1 cellular context compared by ENCODE assay signal in genomic region chr19:6060600-6061391, GRCh38.
TF ChIP-seq lines count a peak whose summit lies in the region.

No MANE protein-coding gene starts in this region.

TF ChIP-seq in K562, 482 proteins besides CTCF, POLR2A, EP300 and RAD21 (continued from another document):
- TF ChIP-seq ZHX1 (conservative IDR thresholded peaks at IDR 0.05; ENCODE audit: low read length) = no peak
- no peak for TF ChIP-seq ZNF277 (CRISPR knock-in tag; IDR thresholded peaks at IDR 0.05; ENCODE audit: borderline replicate concordance)
- no peak for TF ChIP-seq MCM3 (IDR thresholded peaks at IDR 0.05)
- no peak for TF ChIP-seq ZBTB49 (CRISPR knock-in tag; IDR thresholded peaks at IDR 0.05; ENCODE audit: borderline replicate concordance)
- TF ChIP-seq ARHGAP35 (IDR thresholded peaks at IDR 0.05; ENCODE audit: partially characterized antibody) = no peak
- no peak for TF ChIP-seq SRSF1 (IDR thresholded peaks at IDR 0.05; ENCODE audit: low read depth, low read length)
- TF ChIP-seq HSF4 (CRISPR knock-in tag; IDR thresholded peaks at IDR 0.05; ENCODE audit: borderline replicate concordance) = no peak
- TF ChIP-seq C11orf30 (IDR thresholded peaks at IDR 0.05; ENCODE audit: low read depth) = peak; percentile 77
- TF ChIP-seq CHD1 (IDR thresholded peaks at IDR 0.05; ENCODE audit: low read length) = no peak
- TF ChIP-seq E4F1 (CRISPR knock-in tag; IDR thresholded peaks at IDR 0.05; ENCODE audit: borderline replicate concordance) = no peak
- TF ChIP-seq MCM7 (IDR thresholded peaks at IDR 0.05) = no peak
- 0 out of 2 replicates have a peak, but pooled peaks have one; percentile 22 for TF ChIP-seq DDX20 (tag; IDR thresholded peaks at IDR 0.05; ENCODE audit: low read depth)
- TF ChIP-seq MAFF (IDR thresholded peaks at IDR 0.05; ENCODE audit: low read length) = peak; percentile 12; the same call in 1 of the 2 replicates
- no peak for TF ChIP-seq ZNF184 (CRISPR knock-in tag; IDR thresholded peaks at IDR 0.05)
